Comparison of ENCODE assay signal across 20 cellular contexts in genomic region chr3:184604956-184605290, GRCh38. TPM values are rescaled to one million over a fixed set of nuclear protein-coding genes. Genes with fewer than 3 reads are reported as not detected.
DNase-seq lines count a peak whose midpoint lies in the region; ATAC-seq and TF ChIP-seq lines count a peak whose summit lies in the region.
"Had no signal": no experiment of that assay in that cellular context is flagged by ENCODE, and none has a peak within 500 bp of the region (broad histone marks: within the 10 kb centered on the region; RNA-seq: fewer than 3 reads in every experiment).

No MANE protein-coding gene starts in this region.

- no peak for TF ChIP-seq CTCF in GM23338 (conservative IDR thresholded peaks at IDR 0.05; ENCODE audit: low read depth in 2 of 2)
- no peak for TF ChIP-seq CTCF in brain (conservative IDR thresholded peaks at IDR 0.05)
- TF ChIP-seq CTCF in sigmoid colon (IDR thresholded peaks at IDR 0.05), result no peak

- ATAC-seq in GM23338 (no peak; the same call in 1 of the 3 replicates), HG03439 (IDR thresholded peaks at IDR 0.05; ENCODE audit: unreplicated experiment) (no peak)
- ATAC-seq in naive thymus-derived CD4-positive, alpha-beta T cell, result no peak
- ATAC-seq: Panc1 had no signal

- H3K27ac Mint-ChIP-seq in GM23338, result no peak overlapping the region
- H3K27ac Mint-ChIP-seq in brain, result peak overlapping the region in 3 of 5 experiments; percentile 21 to 83 (median 50)
- H3K27ac Mint-ChIP-seq in naive thymus-derived CD4-positive, alpha-beta T cell, result peak overlapping the region in 2 of 9 donors; percentile 25 to 47

- POLR2A ChIA-PET in naive thymus-derived CD4-positive, alpha-beta T cell (lab: Charles Lee), result no interaction called here

- H3K27me3 ChIP-seq in GM23338 (ENCODE audit: insufficient read depth) (peaks cover 100% of the 10 kb centered on the region), sigmoid colon (peaks cover 15 to 50% (median 35%) of the 10 kb centered on the region in 3 donors)
- peaks cover 23 to 27% of the 10 kb centered on the region in 2 donors for H3K27me3 ChIP-seq in naive thymus-derived CD4-positive, alpha-beta T cell (ENCODE audit: control insufficient read depth in 2 of 2, insufficient read depth in 2 of 2, low read length in 2 of 2)
- H3K27me3 ChIP-seq: adrenal gland had no signal

- H3K4me3 ChIP-seq in GM23338, result peak overlapping the region; percentile 72
- H3K4me3 ChIP-seq in naive thymus-derived CD4-positive, alpha-beta T cell (ENCODE audit: low read length), result no peak overlapping the region
- H3K4me3 ChIP-seq in sigmoid colon, result peak overlapping the region in 2 of 4 donors; percentile 42 to 49

- intact Hi-C loops in naive thymus-derived CD4-positive, alpha-beta T cell (cut with micrococcal nuclease), result no loop called here
- intact Hi-C loops in sigmoid colon (cut with DNase I), result no loop called here

- CTCF ChIA-PET in naive thymus-derived CD4-positive, alpha-beta T cell (lab: Charles Lee), result no interaction called here

- H4K20me1 ChIP-seq in GM23338 (replicated peaks; ENCODE audit: insufficient read depth), result peaks cover 6% of the 10 kb centered on the region; the same call in 1 of the 2 replicates

- TF ChIP-seq POLR2A in sigmoid colon (IDR thresholded peaks at IDR 0.05), result no peak

- H3F3A ChIP-seq in GM23338 (replicated peaks; ENCODE audit: low read depth), result peaks cover 23% of the 10 kb centered on the region

- H3K4me1 Mint-ChIP-seq in GM23338, result peaks cover 32% of the 10 kb centered on the region
- H3K4me1 Mint-ChIP-seq in brain, result peaks cover 51% of the 10 kb centered on the region
- peaks cover 16 to 63% (median 44%) of the 10 kb centered on the region in 7 donors for H3K4me1 Mint-ChIP-seq in naive thymus-derived CD4-positive, alpha-beta T cell

- H3K27ac ChIP-seq in GM23338 (ENCODE audit: low read depth), result no peak overlapping the region
- H3K27ac ChIP-seq in naive thymus-derived CD4-positive, alpha-beta T cell (ENCODE audit: low read depth, low read length), result no peak overlapping the region
- no peak overlapping the region for H3K27ac ChIP-seq in sigmoid colon
- H3K27ac ChIP-seq: adrenal gland, C4-2B, foreskin keratinocyte, lower lobe of right lung had no signal

- 89% methylated on average over 11 of the region's 11 CpGs for WGBS in sigmoid colon, 2 donors

- H3K9me3 Mint-ChIP-seq in GM23338, result no peaks in the 10 kb centered on the region; the same call in 2 of the 3 replicates
- H3K9me3 Mint-ChIP-seq in brain, result peaks cover 0 to 3% (median 0%) of the 10 kb centered on the region in 5 experiments
- peaks cover 0 to 3% (median 0%) of the 10 kb centered on the region in 11 donors for H3K9me3 Mint-ChIP-seq in naive thymus-derived CD4-positive, alpha-beta T cell

- H3K4me1 ChIP-seq in GM23338 (ENCODE audit: insufficient read depth) (peaks cover 31% of the 10 kb centered on the region), sigmoid colon (peaks cover 0 to 36% (median 25%) of the 10 kb centered on the region in 4 donors)
- H3K4me1 ChIP-seq in naive thymus-derived CD4-positive, alpha-beta T cell (ENCODE audit: control insufficient read depth in 2 of 2, insufficient read depth in 2 of 2, low read length in 2 of 2), result peaks cover 18 to 29% of the 10 kb centered on the region in 2 donors

- H3K36me3 Mint-ChIP-seq in GM23338 (ENCODE audit: low read depth) (no peaks in the 10 kb centered on the region), brain (no peaks in the 10 kb centered on the region)
- peaks cover 0 to 4% (median 0%) of the 10 kb centered on the region in 5 donors for H3K36me3 Mint-ChIP-seq in naive thymus-derived CD4-positive, alpha-beta T cell

- no peaks in the 10 kb centered on the region for H3K9me2 ChIP-seq in GM23338 (ENCODE audit: insufficient read depth)

- no peaks in the 10 kb centered on the region for H3K36me3 ChIP-seq in GM23338 (ENCODE audit: insufficient read depth)
- no peaks in the 10 kb centered on the region for H3K36me3 ChIP-seq in naive thymus-derived CD4-positive, alpha-beta T cell (ENCODE audit: control insufficient read depth in 2 of 3, insufficient read depth in 3 of 3, low read length in 3 of 3)
- H3K36me3 ChIP-seq in sigmoid colon, result no peaks in the 10 kb centered on the region
- H3K36me3 ChIP-seq: adrenal gland, lower lobe of right lung had no signal

- no peak for DNase-seq in GM23338 (ENCODE audit: low spot score)
- no peak for DNase-seq in naive thymus-derived CD4-positive, alpha-beta T cell
- peak; percentile 39 for DNase-seq in sigmoid colon
- no peak for DNase-seq in activated CD4-positive, CD25-positive, alpha-beta regulatory T cell treated with anti-CD3 and anti-CD28 coated beads, Interleukin-2, amount 50 U/mL, for 72 hours
- no peak for DNase-seq in G401 (ENCODE audit: low spot score)
- DNase-seq: activated CD4-positive, alpha-beta T cell treated with anti-CD3 and anti-CD28 coated beads, Interleukin-2, amount 50 U/mL, for 4 hours; activated T-cell treated with anti-CD3 and anti-CD28 coated beads, Interleukin-2, amount 50 U/mL, for 48 hours; DND-41; foreskin keratinocyte; lower lobe of right lung; NCI-H82; stimulated activated CD4-positive, alpha-beta T cell treated with anti-CD3 and anti-CD28 coated beads, Interleukin-4, amount 100 ng/mL, for 24 hours; stimulated activated CD8-positive, alpha-beta memory T cell treated with anti-CD3 and anti-CD28 coated beads, Interleukin-4, amount 100 ng/mL, for 48 hours; SW 1271 had no signal

- TF ChIP-seq EP300 in sigmoid colon (IDR thresholded peaks at IDR 0.05), result no peak

- H3K79me2 ChIP-seq in GM23338 (replicated peaks; ENCODE audit: insufficient read depth), result no peaks in the 10 kb centered on the region

- 0 out of 2 replicates have a peak overlapping the region, but pooled peaks have one; percentile 93 for H3K4me2 ChIP-seq in GM23338

- H2AFZ ChIP-seq in GM23338, result no peak overlapping the region

- H3K9me3 ChIP-seq in naive thymus-derived CD4-positive, alpha-beta T cell (ENCODE audit: control insufficient read depth in 2 of 3, low read length in 3 of 3), result no peaks in the 10 kb centered on the region
- H3K9me3 ChIP-seq in sigmoid colon, result no peaks in the 10 kb centered on the region
- H3K9me3 ChIP-seq: adrenal gland, lower lobe of right lung had no signal

- in situ Hi-C loops in G401 (cut with HindIII; ENCODE audit: low sequenced_read_pairs), result no loop called here

- peaks cover 62% of the 10 kb centered on the region for H3K27me3 Mint-ChIP-seq in GM23338 (ENCODE audit: insufficient read depth, low read depth, poor library complexity)
- H3K27me3 Mint-ChIP-seq in brain, result peaks cover 64% of the 10 kb centered on the region
- peaks cover 41 to 66% (median 55%) of the 10 kb centered on the region in 5 donors for H3K27me3 Mint-ChIP-seq in naive thymus-derived CD4-positive, alpha-beta T cell

- peak overlapping the region; percentile 69 for H3K4me3 Mint-ChIP-seq in GM23338
- H3K4me3 Mint-ChIP-seq in brain, result peak overlapping the region in 3 of 5 experiments; percentile 53 to 73 (median 69)
- H3K4me3 Mint-ChIP-seq in naive thymus-derived CD4-positive, alpha-beta T cell, result peak overlapping the region in 8 of 10 donors; percentile 15 to 79 (median 51)

TF ChIP-seq in GM23338, 12 proteins besides CTCF, POLR2A, EP300 and RAD21 (continues in another document):
- TF ChIP-seq ZNF331 (CRISPR knock-in tag; IDR thresholded peaks at IDR 0.05; ENCODE audit: low read depth) (no peak), ZNF114 (CRISPR knock-in tag; IDR thresholded peaks at IDR 0.05) (no peak), EZH2phosphoT487 (IDR thresholded peaks at IDR 0.05; ENCODE audit: unreplicated experiment) (no peak)

RNA-seq across cellular contexts. Expression of gene EPHB3, which starts 43.3 kb away (rescaled TPM):
- total RNA-seq in GM23338 (2014; rRNA removed; shearing (Covaris generic)), result 1.0 and 2.0 TPM in 2 replicates
- polyA plus RNA-seq in GM23338 (2016; fragmentation: Nextera tagmentation; extraction: Ambion mirVana), result 0.54 and 0.57 TPM in 2 replicates
- 17.0 TPM for polyA plus RNA-seq in brain (ENCODE audit: insufficient read depth, low read depth, low replicate concordance)
- total RNA-seq in naive thymus-derived CD4-positive, alpha-beta T cell, result under 1 TPM; 0.07 to 0.49 (median 0.32) TPM
- polyA plus RNA-seq in naive thymus-derived CD4-positive, alpha-beta T cell, result under 1 TPM; 0.04 to 0.35 TPM
- total RNA-seq in sigmoid colon, result 1 to 10 TPM; 1.8 to 2.8 (median 2.2) TPM
- 10 to 100 TPM in 1 of 3 donors, 1 to 10 TPM in 2; 1.6 to 20.2 (median 1.8) TPM for polyA plus RNA-seq in sigmoid colon
- 2.8 and 3.9 TPM in 2 replicates for total RNA-seq in G401 (2014; rRNA removed; shearing (Covaris generic))
- total RNA-seq: endothelial cell of umbilical vein had no signal
